In genomic region chr18:37361223-37362157, GRCh38 we compare ENCODE assay signal across 24 cellular contexts.
A peak's percentile ranks its signal among the peaks of the same experiment; 100 is the strongest.
DNase-seq lines count a peak whose midpoint lies in the region; ATAC-seq, FAIRE-seq and TF ChIP-seq lines count a peak whose summit lies in the region.
"Had no signal": no experiment of that assay in that cellular context is flagged by ENCODE, and none has a peak within 500 bp of the region (broad histone marks: within the 10 kb centered on the region; RNA-seq: fewer than 3 reads in every experiment).

No MANE protein-coding gene starts in this region.

- H3K4me3 ChIP-seq in A673 (ENCODE audit: low read depth, low read length, poor library complexity, severe bottlenecking) (no peak overlapping the region), HUES6 (ENCODE audit: low read depth, low read length) (peak overlapping the region; percentile 39), iPS-15b (ENCODE audit: low read depth, low read length) (peak overlapping the region; percentile 43), uterus (no peak overlapping the region)
- H3K4me3 ChIP-seq: A549, ascending aorta, heart left ventricle had no signal

- H3K9me3 ChIP-seq in A673 (ENCODE audit: low read depth, low read length, poor library complexity, severe bottlenecking) (no peaks in the 10 kb centered on the region), HUES6 (ENCODE audit: control insufficient read depth, insufficient read depth, low read depth, low read length) (no peaks in the 10 kb centered on the region), iPS-15b (ENCODE audit: control insufficient read depth, insufficient read depth, low read length) (no peaks in the 10 kb centered on the region), uterus (no peaks in the 10 kb centered on the region)
- H3K9me3 ChIP-seq: A549, ascending aorta, heart left ventricle had no signal

- CTCF ChIA-PET in A673 (lab: Charles Lee) = no interaction called here

- H3K4me1 ChIP-seq in A673 (ENCODE audit: insufficient read depth, low read length, poor library complexity, severe bottlenecking) (no peaks in the 10 kb centered on the region), HUES6 (ENCODE audit: control insufficient read depth, insufficient read depth, low read length) (peaks cover 23% of the 10 kb centered on the region), iPS-15b (ENCODE audit: control insufficient read depth, insufficient read depth, low read length) (peaks cover 16% of the 10 kb centered on the region), uterus (no peaks in the 10 kb centered on the region)
- H3K4me1 ChIP-seq: A549, ascending aorta had no signal

- no peak for FAIRE-seq in frontal cortex (lab: Jason Lieb, UNC)
- FAIRE-seq: A549, H54, kidney had no signal

- intact Hi-C loops in A673 (cut with micrococcal nuclease; ENCODE audit: unreplicated experiment) = no loop called here
- intact Hi-C loops in uterus (cut with DNase I; ENCODE audit: low total_unique reads) = no loop called here

- TF ChIP-seq CTCF in A673 (conservative IDR thresholded peaks at IDR 0.05; ENCODE audit: low read depth, low read length) (no peak), uterus (IDR thresholded peaks at IDR 0.05) (no peak)

- H3K27me3 ChIP-seq in A673 (replicated peaks; ENCODE audit: insufficient read depth, low read depth, low read length, poor library complexity) (peaks cover 38% of the 10 kb centered on the region), HUES6 (ENCODE audit: control insufficient read depth, insufficient read depth, low read length) (peaks cover 100% of the 10 kb centered on the region), iPS-15b (ENCODE audit: control insufficient read depth, insufficient read depth, low read length) (peaks cover 79% of the 10 kb centered on the region), uterus (no peaks in the 10 kb centered on the region)
- H3K27me3 ChIP-seq: ascending aorta had no signal

- no peak for TF ChIP-seq POLR2A in uterus (IDR thresholded peaks at IDR 0.05)

- H3K9ac ChIP-seq in HUES6 (ENCODE audit: low read length) (no peak overlapping the region), iPS-15b (ENCODE audit: low read depth, low read length) (no peak overlapping the region)

- no TSS peak for BruUV-seq in A673 (replicated peaks; lab: Mats Ljungman, UMichigan)

- H3K27ac ChIP-seq in A673 (ENCODE audit: low read depth, low read length, poor library complexity, severe bottlenecking) (no peak overlapping the region), HUES6 (ENCODE audit: low read depth, low read length) (no peak overlapping the region), uterus (no peak overlapping the region)
- H3K27ac ChIP-seq: A549, ascending aorta, heart left ventricle, VCaP had no signal

- no peak for ATAC-seq in GM18861 (IDR thresholded peaks at IDR 0.05; ENCODE audit: unreplicated experiment)
- ATAC-seq: A549; CD8-positive, alpha-beta T cell had no signal

- POLR2A ChIA-PET in A673 (lab: Charles Lee; ENCODE audit: low non-redundant PET) = no interaction called here

- DNase-seq in A673 (ENCODE audit: low spot score) (peak; percentile 15), NCI-H2227 treated with DMSO at 0.1 percent for 48 hours (lab: John Stamatoyannopoulos, UW) (peak; percentile 50), uterus (no peak), frontal cortex (ENCODE audit: low spot score in 2 of 2) (no peak)
- no peak for DNase-seq in stimulated activated CD4-positive, alpha-beta T cell treated with anti-CD3 and anti-CD28 coated beads, Interleukin-15, amount 100 ng/mL, for 24 hours
- DNase-seq: activated CD4-positive, alpha-beta T cell treated with anti-CD3 and anti-CD28 coated beads, Interleukin-2, amount 50 U/mL, for 4 hours; activated naive CD4-positive, alpha-beta T cell treated with anti-CD3 and anti-CD28 coated beads, Interleukin-2, amount 10 ng/mL, durations not matched to agents 7 days and 5 days; activated T-cell treated with anti-CD3 and anti-CD28 coated beads for 4 hours; CD8-positive, alpha-beta T cell; cerebellar nuclear complex; DND-41; effector CD8-positive, alpha-beta T cell; heart left ventricle; IMR-90; kidney; SHP77 treated with DMSO at 0.1 percent for 48 hours; stimulated activated CD4-positive, alpha-beta T cell treated with anti-CD3 and anti-CD28 coated beads, Interleukin-12 subunit alpha, Interleukin-12 subunit beta, amount 100 ng/mL, for 4 hours had no signal

- H3K36me3 ChIP-seq in A673 (ENCODE audit: insufficient read depth, low read length, poor library complexity, severe bottlenecking) (no peaks in the 10 kb centered on the region), HUES6 (ENCODE audit: control insufficient read depth, insufficient read depth, low read length) (no peaks in the 10 kb centered on the region), iPS-15b (ENCODE audit: control insufficient read depth, insufficient read depth, low read length) (no peaks in the 10 kb centered on the region), uterus (no peaks in the 10 kb centered on the region)
- H3K36me3 ChIP-seq: ascending aorta, heart left ventricle had no signal

Comparison
In these comparisons a context has a peak if more than half of its experiments do, and no peak if none do; other contexts are left out.
1. DNase-seq: peak in A673 (single experiment) and NCI-H2227 treated with DMSO at 0.1 percent for 48 hours (single experiment); none in stimulated activated CD4-positive, alpha-beta T cell treated with anti-CD3 and anti-CD28 coated beads, Interleukin-15, amount 100 ng/mL, for 24 hours (single experiment), uterus (0 of 2) and frontal cortex (0 of 2).
2. H3K4me3 ChIP-seq: peak in HUES6 (single experiment) and iPS-15b (single experiment); none in A673 (single experiment) and uterus (0 of 2).